In the genomic region with DNA sequence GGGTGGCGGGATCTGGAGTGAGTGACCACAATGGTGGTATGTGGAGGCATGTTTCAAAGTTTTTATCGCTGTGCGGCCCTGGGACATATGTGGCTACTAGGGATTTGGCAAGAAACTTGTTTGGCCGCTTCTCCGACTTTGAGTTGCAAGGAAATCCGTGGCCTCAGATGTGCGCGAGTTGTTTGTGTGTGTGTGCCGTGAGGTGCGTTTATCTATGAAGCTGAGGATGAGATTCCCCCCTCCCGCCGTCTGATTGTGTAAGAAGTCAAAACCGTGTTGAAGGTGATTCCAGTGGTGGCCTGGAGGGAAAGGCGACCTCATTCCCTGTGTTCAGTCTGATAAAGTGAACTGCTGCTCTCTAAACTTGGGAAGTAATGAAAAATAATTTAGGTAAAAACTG, we compare ENCODE assay signal across 8 cellular contexts. TPM values are rescaled to one million over a fixed set of nuclear protein-coding genes. Genes with fewer than 3 reads are reported as not detected.
DNase-seq lines count a peak whose midpoint lies in the region; TF ChIP-seq lines count a peak whose summit lies in the region.

No MANE protein-coding gene starts in this region.

- no peaks in the 10 kb centered on the region for H3K36me3 ChIP-seq in SJSA1
- H3K36me3 ChIP-seq in fibroblast of lung (ENCODE audit: control insufficient read depth, insufficient read depth, low read length), result no peaks in the 10 kb centered on the region
- no peaks in the 10 kb centered on the region for H3K36me3 ChIP-seq in osteoblast (ENCODE audit: insufficient read depth, low read length)

- DNase-seq in NCI-H748 (lab: John Stamatoyannopoulos, UW; ENCODE audit: unreplicated experiment), result peak; percentile 22
- no peak for DNase-seq in NCI-H748 treated with DMSO at 0.1 percent for 48 hours (lab: John Stamatoyannopoulos, UW)
- DNase-seq in SJSA1 (ENCODE audit: low read depth in 1 of 2, low spot score in 2 of 2), result no peak
- DNase-seq in fibroblast of lung (ENCODE audit: low read depth in 2 of 2), result peak; percentile 20 to 27
- peak; percentile 27 for DNase-seq in osteoblast (ENCODE audit: insufficient read length, low spot score, missing footprints)
- DNase-seq in occipital lobe (lab: John Stamatoyannopoulos, UW), result no peak
- DNase-seq in activated CD4-positive, CD25-positive, alpha-beta regulatory T cell (lab: John Stamatoyannopoulos, UW), result no peak
- DNase-seq in NCI-H1694 (lab: John Stamatoyannopoulos, UW), result no peak

- H2AFZ ChIP-seq in fibroblast of lung (ENCODE audit: low read length), result peak overlapping the region; percentile 21
- peak overlapping the region; percentile 25 for H2AFZ ChIP-seq in osteoblast (ENCODE audit: low read length)

- H3K27me3 ChIP-seq in SJSA1 (replicated peaks) (no peaks in the 10 kb centered on the region), fibroblast of lung (ENCODE audit: control insufficient read depth, insufficient read depth, low read length) (no peaks in the 10 kb centered on the region), osteoblast (ENCODE audit: insufficient read depth, low read length) (peaks cover 12% of the 10 kb centered on the region)

- peaks cover 2% of the 10 kb centered on the region for H3K79me2 ChIP-seq in fibroblast of lung (ENCODE audit: control insufficient read depth, insufficient read depth, low read length)
- H3K79me2 ChIP-seq in osteoblast (ENCODE audit: insufficient read depth, low read length), result peaks cover 28% of the 10 kb centered on the region

- peak overlapping the region; percentile 84 for H3K4me3 ChIP-seq in SJSA1
- H3K4me3 ChIP-seq in fibroblast of lung (replicated peaks in 1 of 4; ENCODE audit: control extremely low read depth in 1 of 4, insufficient read depth in 1 of 4, low read depth in 3 of 4, low read length in 4 of 4), result peak overlapping the region; percentile 59 to 72 (median 62)
- H3K4me3 ChIP-seq in osteoblast (ENCODE audit: insufficient read depth, low read length), result peak overlapping the region; percentile 76

- H3K4me2 ChIP-seq in fibroblast of lung (ENCODE audit: extremely low read depth, insufficient read depth, low read length) (peak overlapping the region; percentile 82), osteoblast (ENCODE audit: insufficient read depth, low read length) (peak overlapping the region; percentile 82)

- H3K9ac ChIP-seq in fibroblast of lung (ENCODE audit: insufficient read depth, low read length), result peak overlapping the region; percentile 37

- no peaks in the 10 kb centered on the region for H4K20me1 ChIP-seq in fibroblast of lung (ENCODE audit: control insufficient read depth, extremely low read depth, insufficient read depth, low read length)
- no peaks in the 10 kb centered on the region for H4K20me1 ChIP-seq in osteoblast (ENCODE audit: insufficient read depth, low read length)

- TF ChIP-seq CTCF in fibroblast of lung (conservative IDR thresholded peaks at IDR 0.05 in 1 of 2, IDR thresholded peaks at IDR 0.05 in 1 of 2; ENCODE audit: low read depth in 1 of 2, low read length in 2 of 2) (no peak), osteoblast (IDR thresholded peaks at IDR 0.05; ENCODE audit: extremely low read depth, low read depth, low read length) (no peak)

- H3K27ac ChIP-seq in SJSA1, result no peak overlapping the region
- H3K27ac ChIP-seq in fibroblast of lung (ENCODE audit: insufficient read depth, low read length), result no peak overlapping the region
- no peak overlapping the region for H3K27ac ChIP-seq in osteoblast (ENCODE audit: low read depth, low read length)

- H3K4me1 ChIP-seq in SJSA1 (replicated peaks) (no peaks in the 10 kb centered on the region), fibroblast of lung (ENCODE audit: control insufficient read depth, extremely low read depth, insufficient read depth, low read length) (no peaks in the 10 kb centered on the region), osteoblast (ENCODE audit: insufficient read depth, low read length) (no peaks in the 10 kb centered on the region)

- no peaks in the 10 kb centered on the region for H3K9me3 ChIP-seq in SJSA1 (replicated peaks)
- H3K9me3 ChIP-seq in fibroblast of lung (ENCODE audit: control insufficient read depth, insufficient read depth, low read depth, low read length), result no peaks in the 10 kb centered on the region
- no peaks in the 10 kb centered on the region for H3K9me3 ChIP-seq in osteoblast (ENCODE audit: low read depth, low read length)

RNA-seq across cellular contexts. Expression of a gene that starts 1.5 kb away (rescaled TPM):
- total RNA-seq in SJSA1 (2014; rRNA removed; shearing (Covaris generic)), result 5.0 and 8.8 TPM in 2 replicates
- total RNA-seq in fibroblast of lung (4.1 and 5.3 TPM in 2 replicates), osteoblast (4.7 and 5.0 TPM in 2 replicates), occipital lobe (10.5 TPM)
- 3.7 and 5.1 TPM in 2 replicates for polyA plus RNA-seq in fibroblast of lung
- 2.8 and 3.8 TPM in 2 replicates for polyA plus RNA-seq in fibroblast of lung (2012)
- 4.0 and 5.0 TPM in 2 replicates for polyA minus RNA-seq in fibroblast of lung (ENCODE audit: low replicate concordance)

Comparison
In these comparisons a context has a peak if more than half of its experiments do, and no peak if none do; other contexts are left out.
1. DNase-seq: peak in NCI-H748 (single experiment), fibroblast of lung (2 of 2) and osteoblast (single experiment); none in NCI-H748 treated with DMSO at 0.1 percent for 48 hours (single experiment), SJSA1 (0 of 2), occipital lobe (single experiment), activated CD4-positive, CD25-positive, alpha-beta regulatory T cell (0 of 4) and NCI-H1694 (single experiment).
2. Peak in every context shown above with its lines, with median percentiles within 50 percentile points of each other: H3K4me3 ChIP-seq.